ENCODE assay signal across 1 cellular context in the genomic region with DNA sequence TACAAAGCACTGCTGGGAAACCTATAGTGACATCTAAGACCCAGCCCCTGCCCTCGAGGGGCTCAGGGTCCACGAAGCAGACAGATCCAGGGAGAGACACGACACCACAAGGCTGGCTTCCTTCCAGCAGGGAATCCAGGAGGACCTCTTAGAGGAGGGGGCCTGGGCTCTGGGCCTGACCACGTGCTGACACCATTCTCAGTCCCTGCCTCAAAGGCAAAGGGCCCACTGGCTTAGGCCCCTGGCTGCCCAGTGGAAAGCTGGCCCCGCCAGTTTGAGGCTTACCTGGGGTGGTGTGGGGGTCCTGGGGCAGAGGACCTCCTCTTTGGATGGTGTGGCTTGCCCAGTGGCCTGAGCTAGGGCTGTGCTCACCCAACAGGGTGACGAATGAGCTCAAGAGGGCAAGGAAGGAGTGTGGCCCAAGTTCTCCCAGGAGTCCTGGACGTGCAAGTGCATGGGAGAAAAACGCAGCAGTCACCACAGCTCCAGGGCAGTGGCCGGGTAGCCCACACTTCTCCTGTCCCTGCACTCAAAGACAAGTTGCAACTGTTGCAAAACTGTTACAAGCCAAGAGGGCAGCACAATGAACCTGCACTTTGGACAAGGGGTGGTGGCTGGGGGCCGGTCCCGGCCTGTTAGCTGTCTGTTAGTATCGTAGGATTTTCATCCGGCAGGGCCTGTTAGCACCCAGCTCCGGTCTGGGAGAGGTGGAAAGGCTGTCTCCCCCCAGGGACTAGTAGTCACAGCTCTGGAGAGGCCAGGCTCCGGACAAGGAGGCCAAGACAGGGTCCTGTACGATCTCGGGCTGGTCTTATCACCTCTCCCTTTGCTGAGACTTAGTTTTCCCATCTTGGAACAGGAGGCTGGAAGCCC.
A peak's percentile ranks its signal among the peaks of the same experiment; 100 is the strongest.
TF ChIP-seq lines count a peak whose summit lies in the region.

No MANE protein-coding gene starts in this region.

TF ChIP-seq in HepG2, 621 proteins besides CTCF, POLR2A, EP300 and RAD21 (continued from another document and continues in another):
- TF ChIP-seq, protein P1, sequence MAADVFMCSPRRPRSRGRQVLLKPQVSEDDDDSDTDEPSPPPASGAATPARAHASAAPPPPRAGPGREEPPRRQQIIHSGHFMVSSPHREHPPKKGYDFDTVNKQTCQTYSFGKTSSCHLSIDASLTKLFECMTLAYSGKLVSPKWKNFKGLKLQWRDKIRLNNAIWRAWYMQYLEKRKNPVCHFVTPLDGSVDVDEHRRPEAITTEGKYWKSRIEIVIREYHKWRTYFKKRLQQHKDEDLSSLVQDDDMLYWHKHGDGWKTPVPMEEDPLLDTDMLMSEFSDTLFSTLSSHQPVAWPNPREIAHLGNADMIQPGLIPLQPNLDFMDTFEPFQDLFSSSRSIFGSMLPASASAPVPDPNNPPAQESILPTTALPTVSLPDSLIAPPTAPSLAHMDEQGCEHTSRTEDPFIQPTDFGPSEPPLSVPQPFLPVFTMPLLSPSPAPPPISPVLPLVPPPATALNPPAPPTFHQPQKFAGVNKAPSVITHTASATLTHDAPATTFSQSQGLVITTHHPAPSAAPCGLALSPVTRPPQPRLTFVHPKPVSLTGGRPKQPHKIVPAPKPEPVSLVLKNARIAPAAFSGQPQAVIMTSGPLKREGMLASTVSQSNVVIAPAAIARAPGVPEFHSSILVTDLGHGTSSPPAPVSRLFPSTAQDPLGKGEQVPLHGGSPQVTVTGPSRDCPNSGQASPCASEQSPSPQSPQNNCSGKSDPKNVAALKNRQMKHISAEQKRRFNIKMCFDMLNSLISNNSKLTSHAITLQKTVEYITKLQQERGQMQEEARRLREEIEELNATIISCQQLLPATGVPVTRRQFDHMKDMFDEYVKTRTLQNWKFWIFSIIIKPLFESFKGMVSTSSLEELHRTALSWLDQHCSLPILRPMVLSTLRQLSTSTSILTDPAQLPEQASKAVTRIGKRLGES (CRISPR knock-in tag; IDR thresholded peaks at IDR 0.05; ENCODE audit: borderline replicate concordance): no peak
- TF ChIP-seq, protein P2, sequence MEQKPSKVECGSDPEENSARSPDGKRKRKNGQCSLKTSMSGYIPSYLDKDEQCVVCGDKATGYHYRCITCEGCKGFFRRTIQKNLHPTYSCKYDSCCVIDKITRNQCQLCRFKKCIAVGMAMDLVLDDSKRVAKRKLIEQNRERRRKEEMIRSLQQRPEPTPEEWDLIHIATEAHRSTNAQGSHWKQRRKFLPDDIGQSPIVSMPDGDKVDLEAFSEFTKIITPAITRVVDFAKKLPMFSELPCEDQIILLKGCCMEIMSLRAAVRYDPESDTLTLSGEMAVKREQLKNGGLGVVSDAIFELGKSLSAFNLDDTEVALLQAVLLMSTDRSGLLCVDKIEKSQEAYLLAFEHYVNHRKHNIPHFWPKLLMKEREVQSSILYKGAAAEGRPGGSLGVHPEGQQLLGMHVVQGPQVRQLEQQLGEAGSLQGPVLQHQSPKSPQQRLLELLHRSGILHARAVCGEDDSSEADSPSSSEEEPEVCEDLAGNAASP (CRISPR knock-in tag; IDR thresholded peaks at IDR 0.05; ENCODE audit: borderline replicate concordance): peak; percentile 62; the same call in 1 of the 2 replicates
- TF ChIP-seq ZNF615 (CRISPR knock-in tag; IDR thresholded peaks at IDR 0.05; ENCODE audit: borderline replicate concordance): peak; percentile 45; the same call in 1 of the 2 replicates
- TF ChIP-seq ZSCAN22 (CRISPR knock-in tag; IDR thresholded peaks at IDR 0.05): no peak
- peak; percentile 43; the same call in 1 of the 2 replicates for TF ChIP-seq ONECUT2 (CRISPR knock-in tag; IDR thresholded peaks at IDR 0.05)
- TF ChIP-seq, protein P3, sequence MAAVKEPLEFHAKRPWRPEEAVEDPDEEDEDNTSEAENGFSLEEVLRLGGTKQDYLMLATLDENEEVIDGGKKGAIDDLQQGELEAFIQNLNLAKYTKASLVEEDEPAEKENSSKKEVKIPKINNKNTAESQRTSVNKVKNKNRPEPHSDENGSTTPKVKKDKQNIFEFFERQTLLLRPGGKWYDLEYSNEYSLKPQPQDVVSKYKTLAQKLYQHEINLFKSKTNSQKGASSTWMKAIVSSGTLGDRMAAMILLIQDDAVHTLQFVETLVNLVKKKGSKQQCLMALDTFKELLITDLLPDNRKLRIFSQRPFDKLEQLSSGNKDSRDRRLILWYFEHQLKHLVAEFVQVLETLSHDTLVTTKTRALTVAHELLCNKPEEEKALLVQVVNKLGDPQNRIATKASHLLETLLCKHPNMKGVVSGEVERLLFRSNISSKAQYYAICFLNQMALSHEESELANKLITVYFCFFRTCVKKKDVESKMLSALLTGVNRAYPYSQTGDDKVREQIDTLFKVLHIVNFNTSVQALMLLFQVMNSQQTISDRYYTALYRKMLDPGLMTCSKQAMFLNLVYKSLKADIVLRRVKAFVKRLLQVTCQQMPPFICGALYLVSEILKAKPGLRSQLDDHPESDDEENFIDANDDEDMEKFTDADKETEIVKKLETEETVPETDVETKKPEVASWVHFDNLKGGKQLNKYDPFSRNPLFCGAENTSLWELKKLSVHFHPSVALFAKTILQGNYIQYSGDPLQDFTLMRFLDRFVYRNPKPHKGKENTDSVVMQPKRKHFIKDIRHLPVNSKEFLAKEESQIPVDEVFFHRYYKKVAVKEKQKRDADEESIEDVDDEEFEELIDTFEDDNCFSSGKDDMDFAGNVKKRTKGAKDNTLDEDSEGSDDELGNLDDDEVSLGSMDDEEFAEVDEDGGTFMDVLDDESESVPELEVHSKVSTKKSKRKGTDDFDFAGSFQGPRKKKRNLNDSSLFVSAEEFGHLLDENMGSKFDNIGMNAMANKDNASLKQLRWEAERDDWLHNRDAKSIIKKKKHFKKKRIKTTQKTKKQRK (IDR thresholded peaks at IDR 0.05; ENCODE audit: low read length): no peak
- peak; percentile 48 for TF ChIP-seq ZNF205 (CRISPR knock-in tag; IDR thresholded peaks at IDR 0.05)
- TF ChIP-seq ZFP36L1 (CRISPR knock-in tag; IDR thresholded peaks at IDR 0.05): no peak
- TF ChIP-seq, protein P4, sequence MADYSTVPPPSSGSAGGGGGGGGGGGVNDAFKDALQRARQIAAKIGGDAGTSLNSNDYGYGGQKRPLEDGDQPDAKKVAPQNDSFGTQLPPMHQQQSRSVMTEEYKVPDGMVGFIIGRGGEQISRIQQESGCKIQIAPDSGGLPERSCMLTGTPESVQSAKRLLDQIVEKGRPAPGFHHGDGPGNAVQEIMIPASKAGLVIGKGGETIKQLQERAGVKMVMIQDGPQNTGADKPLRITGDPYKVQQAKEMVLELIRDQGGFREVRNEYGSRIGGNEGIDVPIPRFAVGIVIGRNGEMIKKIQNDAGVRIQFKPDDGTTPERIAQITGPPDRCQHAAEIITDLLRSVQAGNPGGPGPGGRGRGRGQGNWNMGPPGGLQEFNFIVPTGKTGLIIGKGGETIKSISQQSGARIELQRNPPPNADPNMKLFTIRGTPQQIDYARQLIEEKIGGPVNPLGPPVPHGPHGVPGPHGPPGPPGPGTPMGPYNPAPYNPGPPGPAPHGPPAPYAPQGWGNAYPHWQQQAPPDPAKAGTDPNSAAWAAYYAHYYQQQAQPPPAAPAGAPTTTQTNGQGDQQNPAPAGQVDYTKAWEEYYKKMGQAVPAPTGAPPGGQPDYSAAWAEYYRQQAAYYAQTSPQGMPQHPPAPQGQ (CRISPR knock-in tag; IDR thresholded peaks at IDR 0.05; ENCODE audit: borderline replicate concordance): no peak
- peak; percentile 80; the same call in 1 of the 2 replicates for TF ChIP-seq ZNF619 (CRISPR knock-in tag; IDR thresholded peaks at IDR 0.05)
- TF ChIP-seq RXRB (CRISPR knock-in tag; IDR thresholded peaks at IDR 0.05; ENCODE audit: borderline replicate concordance): peak; percentile 81
- TF ChIP-seq, protein P5, sequence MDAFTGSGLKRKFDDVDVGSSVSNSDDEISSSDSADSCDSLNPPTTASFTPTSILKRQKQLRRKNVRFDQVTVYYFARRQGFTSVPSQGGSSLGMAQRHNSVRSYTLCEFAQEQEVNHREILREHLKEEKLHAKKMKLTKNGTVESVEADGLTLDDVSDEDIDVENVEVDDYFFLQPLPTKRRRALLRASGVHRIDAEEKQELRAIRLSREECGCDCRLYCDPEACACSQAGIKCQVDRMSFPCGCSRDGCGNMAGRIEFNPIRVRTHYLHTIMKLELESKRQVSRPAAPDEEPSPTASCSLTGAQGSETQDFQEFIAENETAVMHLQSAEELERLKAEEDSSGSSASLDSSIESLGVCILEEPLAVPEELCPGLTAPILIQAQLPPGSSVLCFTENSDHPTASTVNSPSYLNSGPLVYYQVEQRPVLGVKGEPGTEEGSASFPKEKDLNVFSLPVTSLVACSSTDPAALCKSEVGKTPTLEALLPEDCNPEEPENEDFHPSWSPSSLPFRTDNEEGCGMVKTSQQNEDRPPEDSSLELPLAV (CRISPR knock-in tag; conservative IDR thresholded peaks at IDR 0.05; ENCODE audit: low read depth): no peak
- peak; percentile 32; the same call in 1 of the 2 replicates for TF ChIP-seq MAFF (IDR thresholded peaks at IDR 0.05; ENCODE audit: low read depth, low read length)
- TF ChIP-seq ZNF652 (CRISPR knock-in tag; IDR thresholded peaks at IDR 0.05; ENCODE audit: borderline replicate concordance, low read depth): no peak
- 0 out of 2 replicates have a peak, but pooled peaks have one; percentile 43 for TF ChIP-seq ZNF777 (CRISPR knock-in tag; IDR thresholded peaks at IDR 0.05)
- TF ChIP-seq ZKSCAN1 (IDR thresholded peaks at IDR 0.05; ENCODE audit: low read length): no peak
- no peak for TF ChIP-seq ZNF530 (CRISPR knock-in tag; IDR thresholded peaks at IDR 0.05; ENCODE audit: low read depth)
- TF ChIP-seq SP5 (CRISPR knock-in tag; IDR thresholded peaks at IDR 0.05; ENCODE audit: borderline replicate concordance, low read depth): peak; percentile 65
- TF ChIP-seq, protein P6, sequence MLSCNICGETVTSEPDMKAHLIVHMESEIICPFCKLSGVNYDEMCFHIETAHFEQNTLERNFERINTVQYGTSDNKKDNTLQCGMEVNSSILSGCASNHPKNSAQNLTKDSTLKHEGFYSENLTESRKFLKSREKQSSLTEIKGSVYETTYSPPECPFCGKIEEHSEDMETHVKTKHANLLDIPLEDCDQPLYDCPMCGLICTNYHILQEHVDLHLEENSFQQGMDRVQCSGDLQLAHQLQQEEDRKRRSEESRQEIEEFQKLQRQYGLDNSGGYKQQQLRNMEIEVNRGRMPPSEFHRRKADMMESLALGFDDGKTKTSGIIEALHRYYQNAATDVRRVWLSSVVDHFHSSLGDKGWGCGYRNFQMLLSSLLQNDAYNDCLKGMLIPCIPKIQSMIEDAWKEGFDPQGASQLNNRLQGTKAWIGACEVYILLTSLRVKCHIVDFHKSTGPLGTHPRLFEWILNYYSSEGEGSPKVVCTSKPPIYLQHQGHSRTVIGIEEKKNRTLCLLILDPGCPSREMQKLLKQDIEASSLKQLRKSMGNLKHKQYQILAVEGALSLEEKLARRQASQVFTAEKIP (CRISPR knock-in tag; IDR thresholded peaks at IDR 0.05; ENCODE audit: borderline replicate concordance): no peak
- TF ChIP-seq NRL (CRISPR knock-in tag; IDR thresholded peaks at IDR 0.05; ENCODE audit: borderline replicate concordance): peak; percentile 86
- TF ChIP-seq ZNF878 (CRISPR knock-in tag; IDR thresholded peaks at IDR 0.05): no peak
- TF ChIP-seq ZC3H13 (CRISPR knock-in tag; IDR thresholded peaks at IDR 0.05): no peak
- peak; percentile 83 for TF ChIP-seq HIVEP1 (CRISPR knock-in tag; IDR thresholded peaks at IDR 0.05)
- TF ChIP-seq SIN3A (IDR thresholded peaks at IDR 0.05; ENCODE audit: borderline replicate concordance, low read depth, low read length): peak; percentile 81; the same call in 1 of the 2 replicates
- no peak for TF ChIP-seq TAF15 (IDR thresholded peaks at IDR 0.05; ENCODE audit: low read depth, low read length, poor library complexity, severe bottlenecking)
- TF ChIP-seq, protein P7, sequence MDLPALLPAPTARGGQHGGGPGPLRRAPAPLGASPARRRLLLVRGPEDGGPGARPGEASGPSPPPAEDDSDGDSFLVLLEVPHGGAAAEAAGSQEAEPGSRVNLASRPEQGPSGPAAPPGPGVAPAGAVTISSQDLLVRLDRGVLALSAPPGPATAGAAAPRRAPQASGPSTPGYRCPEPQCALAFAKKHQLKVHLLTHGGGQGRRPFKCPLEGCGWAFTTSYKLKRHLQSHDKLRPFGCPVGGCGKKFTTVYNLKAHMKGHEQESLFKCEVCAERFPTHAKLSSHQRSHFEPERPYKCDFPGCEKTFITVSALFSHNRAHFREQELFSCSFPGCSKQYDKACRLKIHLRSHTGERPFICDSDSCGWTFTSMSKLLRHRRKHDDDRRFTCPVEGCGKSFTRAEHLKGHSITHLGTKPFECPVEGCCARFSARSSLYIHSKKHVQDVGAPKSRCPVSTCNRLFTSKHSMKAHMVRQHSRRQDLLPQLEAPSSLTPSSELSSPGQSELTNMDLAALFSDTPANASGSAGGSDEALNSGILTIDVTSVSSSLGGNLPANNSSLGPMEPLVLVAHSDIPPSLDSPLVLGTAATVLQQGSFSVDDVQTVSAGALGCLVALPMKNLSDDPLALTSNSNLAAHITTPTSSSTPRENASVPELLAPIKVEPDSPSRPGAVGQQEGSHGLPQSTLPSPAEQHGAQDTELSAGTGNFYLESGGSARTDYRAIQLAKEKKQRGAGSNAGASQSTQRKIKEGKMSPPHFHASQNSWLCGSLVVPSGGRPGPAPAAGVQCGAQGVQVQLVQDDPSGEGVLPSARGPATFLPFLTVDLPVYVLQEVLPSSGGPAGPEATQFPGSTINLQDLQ (CRISPR knock-in tag; IDR thresholded peaks at IDR 0.05): 0 out of 2 replicates have a peak, but pooled peaks have one; percentile 20
- TF ChIP-seq TEAD3 (CRISPR knock-in tag; optimal IDR thresholded peaks at IDR 0.05; ENCODE audit: borderline replicate concordance): peak; percentile 62
- no peak for TF ChIP-seq MAFG (CRISPR knock-in tag; IDR thresholded peaks at IDR 0.05)
- TF ChIP-seq, protein P8, sequence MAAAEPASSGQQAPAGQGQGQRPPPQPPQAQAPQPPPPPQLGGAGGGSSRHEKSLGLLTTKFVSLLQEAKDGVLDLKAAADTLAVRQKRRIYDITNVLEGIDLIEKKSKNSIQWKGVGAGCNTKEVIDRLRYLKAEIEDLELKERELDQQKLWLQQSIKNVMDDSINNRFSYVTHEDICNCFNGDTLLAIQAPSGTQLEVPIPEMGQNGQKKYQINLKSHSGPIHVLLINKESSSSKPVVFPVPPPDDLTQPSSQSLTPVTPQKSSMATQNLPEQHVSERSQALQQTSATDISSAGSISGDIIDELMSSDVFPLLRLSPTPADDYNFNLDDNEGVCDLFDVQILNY (CRISPR knock-in tag; conservative IDR thresholded peaks at IDR 0.05): no peak
- TF ChIP-seq, protein P9, sequence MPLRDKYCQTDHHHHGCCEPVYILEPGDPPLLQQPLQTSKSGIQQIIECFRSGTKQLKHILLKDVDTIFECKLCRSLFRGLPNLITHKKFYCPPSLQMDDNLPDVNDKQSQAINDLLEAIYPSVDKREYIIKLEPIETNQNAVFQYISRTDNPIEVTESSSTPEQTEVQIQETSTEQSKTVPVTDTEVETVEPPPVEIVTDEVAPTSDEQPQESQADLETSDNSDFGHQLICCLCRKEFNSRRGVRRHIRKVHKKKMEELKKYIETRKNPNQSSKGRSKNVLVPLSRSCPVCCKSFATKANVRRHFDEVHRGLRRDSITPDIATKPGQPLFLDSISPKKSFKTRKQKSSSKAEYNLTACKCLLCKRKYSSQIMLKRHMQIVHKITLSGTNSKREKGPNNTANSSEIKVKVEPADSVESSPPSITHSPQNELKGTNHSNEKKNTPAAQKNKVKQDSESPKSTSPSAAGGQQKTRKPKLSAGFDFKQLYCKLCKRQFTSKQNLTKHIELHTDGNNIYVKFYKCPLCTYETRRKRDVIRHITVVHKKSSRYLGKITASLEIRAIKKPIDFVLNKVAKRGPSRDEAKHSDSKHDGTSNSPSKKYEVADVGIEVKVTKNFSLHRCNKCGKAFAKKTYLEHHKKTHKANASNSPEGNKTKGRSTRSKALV (CRISPR knock-in tag; IDR thresholded peaks at IDR 0.05): no peak
- TF ChIP-seq CHCHD3 (CRISPR knock-in tag; IDR thresholded peaks at IDR 0.05): peak; percentile 47; the same call in 1 of the 2 replicates
- TF ChIP-seq RFXAP (CRISPR knock-in tag; IDR thresholded peaks at IDR 0.05; ENCODE audit: borderline replicate concordance): no peak
- peak; percentile 89; the same call in 1 of the 2 replicates for TF ChIP-seq ZNF335 (CRISPR knock-in tag; IDR thresholded peaks at IDR 0.05)
- 0 out of 2 replicates have a peak, but pooled peaks have one; percentile 53 for TF ChIP-seq ZNF510 (CRISPR knock-in tag; IDR thresholded peaks at IDR 0.05; ENCODE audit: low read depth)
- TF ChIP-seq ATAD3A (CRISPR knock-in tag; IDR thresholded peaks at IDR 0.05): no peak
- TF ChIP-seq U2AF2 (IDR thresholded peaks at IDR 0.05; ENCODE audit: low read depth, low read length): no peak
